ENCODE assay signal across 9 cellular contexts in genomic region chr12:132471011-132471857, GRCh38. TPM values are rescaled to one million over a fixed set of nuclear protein-coding genes. Genes with fewer than 3 reads are reported as not detected.
A peak's percentile ranks its signal among the peaks of the same experiment; 100 is the strongest.
DNase-seq lines count a peak whose midpoint lies in the region; ATAC-seq lines count a peak whose summit lies in the region.
"Had no signal": no experiment of that assay in that cellular context is flagged by ENCODE, and none has a peak within 500 bp of the region (broad histone marks: within the 10 kb centered on the region; RNA-seq: fewer than 3 reads in every experiment).

No MANE protein-coding gene starts in this region.

- DNase-seq in CD8-positive, alpha-beta memory T cell, result no peak
- peak; percentile 28 for DNase-seq in H4 (ENCODE audit: low spot score)
- DNase-seq in SW480 (ENCODE audit: low spot score), result peak; percentile 88
- DNase-seq in left lobe of liver (ENCODE audit: low spot score), result no peak
- DNase-seq in NCI-H2171 (lab: John Stamatoyannopoulos, UW), result no peak
- DNase-seq in G401 (ENCODE audit: low spot score), result no peak
- DNase-seq in stimulated activated naive CD4-positive, alpha-beta T cell treated with Interleukin-2 at 50 U/mL for 16 hours (lab: John Stamatoyannopoulos, UW), result no peak
- DNase-seq: trophoblast cell had no signal

- ATAC-seq in left lobe of liver (peak; percentile 37), HG03565 (IDR thresholded peaks at IDR 0.05; ENCODE audit: unreplicated experiment) (no peak)

- no peak overlapping the region for H3K27ac ChIP-seq in CD8-positive, alpha-beta memory T cell (ENCODE audit: low read depth, low read length)

- no peaks in the 10 kb centered on the region for H3K36me3 Mint-ChIP-seq in CD8-positive, alpha-beta memory T cell

- H3K4me3 Mint-ChIP-seq in CD8-positive, alpha-beta memory T cell, result peak overlapping the region in 6 of 7 donors; percentile 9 to 87 (median 37)

- no peaks in the 10 kb centered on the region for H3K27me3 ChIP-seq in CD8-positive, alpha-beta memory T cell (ENCODE audit: insufficient read depth, low read length, poor library complexity, severe bottlenecking)

- CTCF ChIA-PET in CD8-positive, alpha-beta memory T cell (lab: Charles Lee), result no interaction called here

- peaks cover 27 to 45% (median 28%) of the 10 kb centered on the region in 3 donors for H3K4me1 Mint-ChIP-seq in CD8-positive, alpha-beta memory T cell

- H3K27ac Mint-ChIP-seq in CD8-positive, alpha-beta memory T cell, result peak overlapping the region in 4 of 8 donors; percentile 28 to 85 (median 78)

- POLR2A ChIA-PET in CD8-positive, alpha-beta memory T cell (lab: Charles Lee), result no interaction called here

- H3K27me3 Mint-ChIP-seq in CD8-positive, alpha-beta memory T cell, result peaks cover 0 to 6% of the 10 kb centered on the region in 2 donors

- no peak overlapping the region for H3K4me3 ChIP-seq in CD8-positive, alpha-beta memory T cell (ENCODE audit: low read length)

- H3K36me3 ChIP-seq in CD8-positive, alpha-beta memory T cell (ENCODE audit: insufficient read depth, low read length), result no peaks in the 10 kb centered on the region

- in situ Hi-C loops in G401 (cut with HindIII; ENCODE audit: low sequenced_read_pairs), result no loop called here

- H3K4me1 ChIP-seq in CD8-positive, alpha-beta memory T cell (ENCODE audit: insufficient read depth, low read length), result peaks cover 18% of the 10 kb centered on the region

- peaks cover 0 to 4% (median 0%) of the 10 kb centered on the region in 5 donors for H3K9me3 Mint-ChIP-seq in CD8-positive, alpha-beta memory T cell

- H3K9me3 ChIP-seq in CD8-positive, alpha-beta memory T cell (ENCODE audit: low read length), result no peaks in the 10 kb centered on the region

RNA-seq across cellular contexts. Expression of gene FBRSL1, which starts 18.7 kb away (rescaled TPM):
- total RNA-seq in CD8-positive, alpha-beta memory T cell, result 10 to 100 TPM; 58.1 to 62.1 TPM
- polyA plus RNA-seq in CD8-positive, alpha-beta memory T cell, result 1.4 TPM
- 1.5 and 1.8 TPM in 2 replicates for total RNA-seq in H4 (2014; rRNA removed; shearing (Covaris generic))
- 44.9 TPM for total RNA-seq in left lobe of liver
- total RNA-seq in G401 (2014; rRNA removed; shearing (Covaris generic)), result 9.5 and 10.2 TPM in 2 replicates

Comparison
In these comparisons a context has a peak if more than half of its experiments do, and no peak if none do; other contexts are left out.
1. DNase-seq: peak in H4 (single experiment) and SW480 (single experiment); none in CD8-positive, alpha-beta memory T cell (0 of 5), left lobe of liver (single experiment), NCI-H2171 (single experiment), G401 (single experiment) and stimulated activated naive CD4-positive, alpha-beta T cell treated with Interleukin-2 at 50 U/mL for 16 hours (single experiment).